In the genomic region with DNA sequence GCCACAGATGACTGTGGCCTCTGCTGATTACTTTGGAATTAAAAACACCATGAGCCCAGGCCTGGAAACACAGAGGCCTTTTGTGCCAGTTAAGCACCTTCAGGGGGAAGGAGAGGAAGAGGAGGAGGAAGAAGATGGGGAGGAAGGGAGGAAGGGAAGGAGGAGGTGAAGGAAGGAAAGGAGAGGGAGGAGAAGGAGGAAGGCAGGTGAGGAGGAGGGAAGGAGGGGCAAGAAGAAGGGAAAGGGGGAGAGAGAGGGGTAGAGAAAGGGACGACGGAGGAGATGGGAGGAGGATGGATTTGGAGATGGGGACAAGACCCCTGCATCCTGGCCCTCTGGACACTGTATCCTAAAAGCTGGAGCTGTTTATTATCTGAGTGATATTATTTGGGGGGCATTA, we compare ENCODE assay signal across 27 cellular contexts.
"Had no signal": no experiment of that assay in that cellular context is flagged by ENCODE, and none has a peak within 500 bp of the region (broad histone marks: within the 10 kb centered on the region; RNA-seq: fewer than 3 reads in every experiment).

No MANE protein-coding gene starts in this region.

- H3K27me3 Mint-ChIP-seq: naive B cell; stimulated activated naive CD8-positive, alpha-beta T cell treated with anti-CD3 and anti-CD28 coated beads, Interleukin-15, Interleukin-2, amounts not matched to agents 100 ng/mL and 50 ng/mL, for 24 hours had no signal

- DNase-seq: naive B cell; naive thymus-derived CD8-positive, alpha-beta T cell; nucleus accumbens; pancreas; posterior cingulate gyrus; psoas muscle; right cardiac atrium; right lobe of liver; stimulated activated CD4-positive, alpha-beta T cell treated with anti-CD3 and anti-CD28 coated beads, Interleukin-15, amount 100 ng/mL, for 24 hours; stimulated activated CD4-positive, alpha-beta T cell treated with anti-CD3 and anti-CD28 coated beads, Interleukin-2, amount 100 ng/mL, for 24 hours; stimulated activated CD4-positive, alpha-beta T cell treated with anti-CD3 and anti-CD28 coated beads, Interleukin-2, amount 100 ng/mL, for 48 hours; stimulated activated CD4-positive, alpha-beta T cell treated with anti-CD3 and anti-CD28 coated beads, Interleukin-4, amount 100 ng/mL, for 24 hours; stimulated activated naive B cell treated with anti-CD40 and anti-IgM and Interleukin-4, amounts not matched to agents 10 μg/mL and 1 μg/mL and 100 μg/mL, for 72 hours; stimulated activated naive CD4-positive, alpha-beta T cell treated with Interleukin-2 at 50 U/mL for 16 hours; stomach; trophoblast cell; upper lobe of left lung; uterus had no signal

- H3K4me3 Mint-ChIP-seq: naive B cell; naive thymus-derived CD8-positive, alpha-beta T cell; natural killer cell treated with Interleukin-12 subunit alpha and Interleukin-12 subunit beta and Interleukin-15 and Interleukin-18, amount 100 ng/mL, for 72 hours; stimulated activated effector memory CD8-positive, alpha-beta T cell treated with anti-CD3 and anti-CD28 coated beads, Interleukin-12 subunit alpha, Interleukin-12 subunit beta, amount 100 ng/mL, for 72 hours; stimulated activated naive B cell treated with anti-CD40 and anti-IgM and Interleukin-4, amounts not matched to agents 10 μg/mL and 1 μg/mL and 100 μg/mL, for 72 hours; stimulated activated naive CD8-positive, alpha-beta T cell treated with anti-CD3 and anti-CD28 coated beads, Interleukin-15, Interleukin-2, amounts not matched to agents 100 ng/mL and 50 ng/mL, for 24 hours had no signal

- H3K27ac ChIP-seq: neutrophil, pancreas, psoas muscle, right lobe of liver, skin epidermis, stomach, thoracic aorta, thyroid gland, tibial nerve, upper lobe of left lung, uterus had no signal

- H3K4me3 ChIP-seq: pancreas, psoas muscle, right lobe of liver, skin epidermis, smooth muscle cell, stomach, thoracic aorta, thyroid gland, tibial nerve, upper lobe of left lung, uterus had no signal

- ATAC-seq: naive thymus-derived CD8-positive, alpha-beta T cell; natural killer cell treated with Interleukin-12 subunit alpha and Interleukin-12 subunit beta and Interleukin-15 and Interleukin-18, amount 100 ng/mL, for 72 hours; pancreas; psoas muscle; right cardiac atrium; right lobe of liver; stimulated activated effector memory CD8-positive, alpha-beta T cell treated with anti-CD3 and anti-CD28 coated beads, Interleukin-12 subunit alpha, Interleukin-12 subunit beta, amount 100 ng/mL, for 72 hours; stimulated activated naive B cell treated with anti-CD40 and anti-IgM and Interleukin-4, amounts not matched to agents 10 μg/mL and 1 μg/mL and 100 μg/mL, for 72 hours had no signal

- H3K4me1 Mint-ChIP-seq: naive B cell; naive thymus-derived CD8-positive, alpha-beta T cell; stimulated activated effector memory CD8-positive, alpha-beta T cell treated with anti-CD3 and anti-CD28 coated beads, Interleukin-12 subunit alpha, Interleukin-12 subunit beta, amount 100 ng/mL, for 72 hours; stimulated activated naive B cell treated with anti-CD40 and anti-IgM and Interleukin-4, amounts not matched to agents 10 μg/mL and 1 μg/mL and 100 μg/mL, for 72 hours had no signal

- H3K9me3 Mint-ChIP-seq: natural killer cell treated with Interleukin-12 subunit alpha and Interleukin-12 subunit beta and Interleukin-15 and Interleukin-18, amount 100 ng/mL, for 72 hours; stimulated activated effector memory CD8-positive, alpha-beta T cell treated with anti-CD3 and anti-CD28 coated beads, Interleukin-12 subunit alpha, Interleukin-12 subunit beta, amount 100 ng/mL, for 72 hours; stimulated activated naive CD8-positive, alpha-beta T cell treated with anti-CD3 and anti-CD28 coated beads, Interleukin-15, Interleukin-2, amounts not matched to agents 100 ng/mL and 50 ng/mL, for 24 hours had no signal

- H3K4me1 ChIP-seq: pancreas, psoas muscle, right lobe of liver, stomach, thyroid gland, tibial nerve, upper lobe of left lung, uterus had no signal

- H3K9me3 ChIP-seq: neutrophil, pancreas, psoas muscle, right lobe of liver, stomach, thoracic aorta, thyroid gland, upper lobe of left lung, uterus had no signal

- H3K36me3 Mint-ChIP-seq: naive B cell; naive thymus-derived CD8-positive, alpha-beta T cell; natural killer cell treated with Interleukin-12 subunit alpha and Interleukin-12 subunit beta and Interleukin-15 and Interleukin-18, amount 100 ng/mL, for 72 hours; stimulated activated effector memory CD8-positive, alpha-beta T cell treated with anti-CD3 and anti-CD28 coated beads, Interleukin-12 subunit alpha, Interleukin-12 subunit beta, amount 100 ng/mL, for 72 hours had no signal

- H3K27ac Mint-ChIP-seq: naive B cell; naive thymus-derived CD8-positive, alpha-beta T cell; natural killer cell treated with Interleukin-12 subunit alpha and Interleukin-12 subunit beta and Interleukin-15 and Interleukin-18, amount 100 ng/mL, for 72 hours; stimulated activated effector memory CD8-positive, alpha-beta T cell treated with anti-CD3 and anti-CD28 coated beads, Interleukin-12 subunit alpha, Interleukin-12 subunit beta, amount 100 ng/mL, for 72 hours; stimulated activated naive B cell treated with anti-CD40 and anti-IgM and Interleukin-4, amounts not matched to agents 10 μg/mL and 1 μg/mL and 100 μg/mL, for 72 hours; stimulated activated naive CD8-positive, alpha-beta T cell treated with anti-CD3 and anti-CD28 coated beads, Interleukin-15, Interleukin-2, amounts not matched to agents 100 ng/mL and 50 ng/mL, for 24 hours had no signal

- FAIRE-seq: pancreas had no signal

- H3K36me3 ChIP-seq: neutrophil, pancreas, right lobe of liver, stomach, thoracic aorta, thyroid gland, tibial nerve, upper lobe of left lung, uterus had no signal

- H3K27me3 ChIP-seq: neutrophil, pancreas, right lobe of liver, thyroid gland, tibial nerve, upper lobe of left lung, uterus had no signal

- H3K4me2 ChIP-seq: smooth muscle cell had no signal
